Comparison of ENCODE assay signal across 8 cellular contexts in the genomic region with DNA sequence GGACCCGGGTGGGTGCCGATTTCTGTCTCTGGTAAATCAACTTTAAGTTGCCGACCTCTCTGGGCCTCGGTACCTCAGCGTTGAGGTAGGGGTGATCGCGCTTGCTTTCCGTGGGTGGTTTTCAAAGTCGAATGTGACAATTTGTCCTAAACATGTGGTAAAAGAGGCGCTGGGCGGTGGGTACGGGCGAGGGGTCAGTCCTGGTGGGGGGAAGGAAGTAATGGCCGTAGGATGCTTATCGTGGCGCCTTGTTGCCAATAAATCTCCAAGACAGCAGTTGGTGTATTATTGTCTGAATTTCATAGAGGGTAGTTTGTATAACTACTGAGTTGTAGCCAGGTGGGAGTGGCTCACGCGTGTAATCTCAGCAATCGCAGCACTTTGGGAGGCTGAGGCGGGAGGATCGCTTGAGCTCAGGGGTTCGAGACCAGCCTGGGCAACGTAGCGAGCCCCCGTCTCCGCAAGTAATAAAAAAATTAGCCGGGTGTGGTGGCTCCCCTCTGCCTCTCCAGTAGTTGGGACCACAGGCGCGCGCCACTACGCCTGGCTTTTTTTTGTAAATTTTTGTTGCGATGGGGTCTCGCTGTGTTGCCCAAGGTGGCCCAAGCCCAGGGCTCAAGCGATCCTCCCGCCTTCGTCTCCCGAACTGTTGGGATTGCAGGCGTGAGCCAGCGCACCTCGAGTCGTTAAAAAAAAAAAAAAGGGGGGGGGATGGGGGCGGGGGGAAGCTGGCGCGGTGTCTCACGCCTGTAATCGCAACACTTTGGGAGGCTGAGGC. TPM values are rescaled to one million over a fixed set of nuclear protein-coding genes. Genes with fewer than 3 reads are reported as not detected.
A peak's percentile ranks its signal among the peaks of the same experiment; 100 is the strongest.
DNase-seq lines count a peak whose midpoint lies in the region; ATAC-seq, FAIRE-seq and TF ChIP-seq lines count a peak whose summit lies in the region.

No MANE protein-coding gene starts in this region.

- peak overlapping the region; percentile 94 for H2AFZ ChIP-seq in MM.1S (ENCODE audit: low read length)

- H3K27me3 Mint-ChIP-seq in natural killer cell (ENCODE audit: low read depth in 2 of 2), result no peaks in the 10 kb centered on the region

- H3K9me3 Mint-ChIP-seq in natural killer cell, result no peaks in the 10 kb centered on the region

- no peak for FAIRE-seq in GM12891 (lab: Jason Lieb, UNC)

- H3K9me3 ChIP-seq in MM.1S (replicated peaks; ENCODE audit: insufficient read depth, low read length) (no peaks in the 10 kb centered on the region), ectodermal cell (ENCODE audit: control insufficient read depth, low read length) (no peaks in the 10 kb centered on the region)

- no peaks in the 10 kb centered on the region for H3F3A ChIP-seq in MM.1S (ENCODE audit: insufficient read depth, low read length)

- H3K27me3 ChIP-seq in MM.1S (replicated peaks; ENCODE audit: insufficient read depth, low read length), result no peaks in the 10 kb centered on the region
- no peaks in the 10 kb centered on the region for H3K27me3 ChIP-seq in ectodermal cell (ENCODE audit: control insufficient read depth, insufficient read depth, low read length, poor library complexity, severe bottlenecking)

- peaks cover 92% of the 10 kb centered on the region for H3K79me2 ChIP-seq in MM.1S (ENCODE audit: low read length)

- H3K4me3 Mint-ChIP-seq in natural killer cell, result peak overlapping the region; percentile 99

- intact Hi-C loops in natural killer cell (cut with micrococcal nuclease), result loop anchor here (1.0 to 5.0 kb wide), 2 partner anchors 33 to 54 kb away; a partner anchor contains a TSS

- H3K4me3 ChIP-seq in GM12875 (ENCODE audit: low read depth, low read length) (peak overlapping the region; percentile 96), MM.1S (ENCODE audit: low read length) (peak overlapping the region; percentile 88), ectodermal cell (ENCODE audit: insufficient read depth, low read depth, low read length) (peak overlapping the region; percentile 91)

- H3K27ac Mint-ChIP-seq in natural killer cell, result peak overlapping the region; percentile 94 to 97

- no peak for TF ChIP-seq POLR2A in GM12891 (IDR thresholded peaks at IDR 0.05; ENCODE audit: low read depth, low read length)

- H3K27ac ChIP-seq in MM.1S (ENCODE audit: low read length) (peak overlapping the region; percentile 40; the same call in 1 of the 2 replicates), ectodermal cell (ENCODE audit: insufficient read depth, low read depth, low read length, poor library complexity, severe bottlenecking) (peak overlapping the region; percentile 46)

- no peak for ATAC-seq in natural killer cell

- DNase-seq in MM.1S, result no peak
- DNase-seq in natural killer cell, result no peak
- no peak for DNase-seq in NCI-H2196 (lab: John Stamatoyannopoulos, UW; ENCODE audit: unreplicated experiment)
- no peak for DNase-seq in GM12891 (ENCODE audit: insufficient read length, low spot score)
- DNase-seq in SK-N-DZ (ENCODE audit: low spot score), result no peak
- no peak for DNase-seq in KG1 (lab: John Stamatoyannopoulos, UW)

- no peaks in the 10 kb centered on the region for H3K36me3 Mint-ChIP-seq in natural killer cell

- WGBS in ectodermal cell, 2 experiments, result 40 to 42% methylated on average over 46 of the region's 46 CpGs

- H3K4me2 ChIP-seq in MM.1S (ENCODE audit: low read depth, low read length), result peak overlapping the region; percentile 83

- no peaks in the 10 kb centered on the region for H4K20me1 ChIP-seq in MM.1S (ENCODE audit: insufficient read depth, low read length)

- H3K4me1 ChIP-seq in MM.1S (ENCODE audit: low read length), result peaks cover 6% of the 10 kb centered on the region
- H3K4me1 ChIP-seq in ectodermal cell (ENCODE audit: control insufficient read depth, insufficient read depth, low read length), result peaks cover 10% of the 10 kb centered on the region

- peak overlapping the region; percentile 94 for H3K9ac ChIP-seq in MM.1S (ENCODE audit: low read length)

- TF ChIP-seq CTCF in GM12875 (IDR thresholded peaks at IDR 0.05; ENCODE audit: borderline replicate concordance, insufficient read depth, low read depth, low read length) (no peak), MM.1S (IDR thresholded peaks at IDR 0.05; ENCODE audit: low read length) (no peak), natural killer cell (IDR thresholded peaks at IDR 0.05) (no peak)

- H3K36me3 ChIP-seq in MM.1S (replicated peaks; ENCODE audit: insufficient read depth, low read length) (no peaks in the 10 kb centered on the region; the same call in 1 of the 2 replicates), ectodermal cell (ENCODE audit: control insufficient read depth, insufficient read depth, low read length) (peaks cover 11% of the 10 kb centered on the region)

- H3K4me1 Mint-ChIP-seq in natural killer cell, result peaks cover 30 to 37% of the 10 kb centered on the region in 2 donors

- H3K9me2 ChIP-seq in MM.1S (replicated peaks; ENCODE audit: insufficient read depth, low read length), result no peaks in the 10 kb centered on the region

TF ChIP-seq in GM12891, 5 proteins besides CTCF, POLR2A, EP300 and RAD21:
- no peak for TF ChIP-seq POU2F2 (IDR thresholded peaks at IDR 0.05; ENCODE audit: low read depth, low read length)
- no peak for TF ChIP-seq PAX5 (IDR thresholded peaks at IDR 0.05; ENCODE audit: insufficient read depth, low read length, severe bottlenecking)
- no peak for TF ChIP-seq POLR2AphosphoS5 (IDR thresholded peaks at IDR 0.05; ENCODE audit: low read depth, low read length)
- TF ChIP-seq SPI1 (IDR thresholded peaks at IDR 0.05; ENCODE audit: low read depth, low read length), result no peak

RNA-seq across cellular contexts. Expression of a gene that starts 0.7 kb away (rescaled TPM):
- 50.3 TPM for polyA plus RNA-seq in ectodermal cell (2013, experiment 1 of 4)
- polyA plus RNA-seq in ectodermal cell (2013, experiment 2 of 4), result 45.1 TPM
- 43.5 TPM for polyA plus RNA-seq in ectodermal cell (2013, experiment 3 of 4)
- 52.3 TPM for polyA plus RNA-seq in ectodermal cell (2013, experiment 4 of 4)
- total RNA-seq in natural killer cell, result 100 to 1,000 TPM in 1 of 3 donors, 10 to 100 TPM in 2; 93.1 to 101 (median 94.2) TPM
- polyA plus RNA-seq in GM12891 (2012; ENCODE audit: low read depth, missing spikeins), result 79.8 TPM
- polyA plus RNA-seq in SK-N-DZ (2014; cell fraction: cytosol; rRNA removed), result 54.7 and 61.5 TPM in 2 replicates
- 31.6 and 34.5 TPM in 2 replicates for polyA plus RNA-seq in SK-N-DZ (2014; cell fraction: nucleus; rRNA removed)

RNA-seq across cellular contexts. Expression of a gene that starts 0.9 kb away (rescaled TPM):
- 7.3 TPM for polyA plus RNA-seq in ectodermal cell (2013, experiment 1 of 4)
- 8.4 TPM for polyA plus RNA-seq in ectodermal cell (2013, experiment 2 of 4)
- 5.1 TPM for polyA plus RNA-seq in ectodermal cell (2013, experiment 3 of 4)
- polyA plus RNA-seq in ectodermal cell (2013, experiment 4 of 4), result 5.4 TPM
- total RNA-seq in natural killer cell, result 1 to 10 TPM; 8.7 to 9.9 (median 9.3) TPM
- 10.7 TPM for polyA plus RNA-seq in GM12891 (2012; ENCODE audit: low read depth, missing spikeins)
- polyA plus RNA-seq in SK-N-DZ (2014; cell fraction: cytosol; rRNA removed), result 1.4 and 2.0 TPM in 2 replicates
- polyA plus RNA-seq in SK-N-DZ (2014; cell fraction: nucleus; rRNA removed), result 1.1 and 2.0 TPM in 2 replicates

RNA-seq across cellular contexts. Expression of a gene that starts 16.5 kb away (rescaled TPM):
- 8.1 TPM for polyA plus RNA-seq in ectodermal cell (2013, experiment 1 of 4)
- 8.6 TPM for polyA plus RNA-seq in ectodermal cell (2013, experiment 2 of 4)
- polyA plus RNA-seq in ectodermal cell (2013, experiment 3 of 4), result 11.6 TPM
- 13.6 TPM for polyA plus RNA-seq in ectodermal cell (2013, experiment 4 of 4)
- under 1 TPM; 0.40 to 0.83 (median 0.48) TPM for total RNA-seq in natural killer cell
- polyA plus RNA-seq in GM12891 (2012; ENCODE audit: low read depth, missing spikeins), result 0.26 TPM
- polyA plus RNA-seq in SK-N-DZ (2014; cell fraction: cytosol; rRNA removed), result 7.9 and 12.0 TPM in 2 replicates
- polyA plus RNA-seq in SK-N-DZ (2014; cell fraction: nucleus; rRNA removed), result 5.2 and 10.8 TPM in 2 replicates

RNA-seq across cellular contexts. Expression of a gene that starts 35.4 kb away (rescaled TPM):
- polyA plus RNA-seq in ectodermal cell (2013, experiment 1 of 4), result 19.0 TPM
- polyA plus RNA-seq in ectodermal cell (2013, experiment 2 of 4), result 12.6 TPM
- polyA plus RNA-seq in ectodermal cell (2013, experiment 3 of 4), result 15.5 TPM
- polyA plus RNA-seq in ectodermal cell (2013, experiment 4 of 4), result 17.8 TPM
- 10 to 100 TPM; 13.2 to 20.4 (median 14.7) TPM for total RNA-seq in natural killer cell
- polyA plus RNA-seq in GM12891 (2012; ENCODE audit: low read depth, missing spikeins), result 1.1 TPM
- polyA plus RNA-seq in SK-N-DZ (2014; cell fraction: cytosol; rRNA removed), result 21.1 and 30.9 TPM in 2 replicates
- 120 and 134 TPM in 2 replicates for polyA plus RNA-seq in SK-N-DZ (2014; cell fraction: nucleus; rRNA removed)

RNA-seq across cellular contexts. Expression of a gene that starts 54.5 kb away (rescaled TPM):
- 12.3 TPM for polyA plus RNA-seq in ectodermal cell (2013, experiment 1 of 4)
- polyA plus RNA-seq in ectodermal cell (2013, experiment 2 of 4), result 14.6 TPM
- polyA plus RNA-seq in ectodermal cell (2013, experiment 3 of 4), result 12.3 TPM
- 11.5 TPM for polyA plus RNA-seq in ectodermal cell (2013, experiment 4 of 4)
- 10 to 100 TPM; 14.7 to 23.7 (median 20.0) TPM for total RNA-seq in natural killer cell
- polyA plus RNA-seq in GM12891 (2012; ENCODE audit: low read depth, missing spikeins), result 7.5 TPM
- polyA plus RNA-seq in SK-N-DZ (2014; cell fraction: cytosol; rRNA removed), result 5.8 and 7.9 TPM in 2 replicates
- polyA plus RNA-seq in SK-N-DZ (2014; cell fraction: nucleus; rRNA removed), result 2.4 and 6.5 TPM in 2 replicates
